Comparison of ENCODE assay signal across 8 cellular contexts in genomic region chr11:44286268-44286880, GRCh38. TPM values are rescaled to one million over a fixed set of nuclear protein-coding genes. Genes with fewer than 3 reads are reported as not detected.
A peak's percentile ranks its signal among the peaks of the same experiment; 100 is the strongest.
DNase-seq lines count a peak whose midpoint lies in the region; ATAC-seq, FAIRE-seq and TF ChIP-seq lines count a peak whose summit lies in the region.

No MANE protein-coding gene starts in this region.

- TF ChIP-seq RAD21 in HepG2 (CRISPR knock-in tag; IDR thresholded peaks at IDR 0.05): peak; percentile 80

- in situ Hi-C loops in HepG2 (cut with HindIII; ENCODE audit: extremely low pct_ligation_motif_present, low pct_unique_long_range_greater_than_20kb): loop anchor here (25.0 kb wide), 1 partner anchor 251 kb away; no protein-coding TSS in a partner anchor

- no peaks in the 10 kb centered on the region for H3K9me3 Mint-ChIP-seq in CD14-positive monocyte

- TF ChIP-seq CTCF in CD14-positive monocyte (IDR thresholded peaks at IDR 0.05): peak; percentile 98
- TF ChIP-seq CTCF in VCaP (conservative IDR thresholded peaks at IDR 0.05): peak; percentile 81
- TF ChIP-seq CTCF in bronchial epithelial cell (IDR thresholded peaks at IDR 0.05; ENCODE audit: insufficient read depth, low read length, severe bottlenecking): peak; percentile 98
- peak; percentile 93 for TF ChIP-seq CTCF in HepG2 (CRISPR knock-in tag; IDR thresholded peaks at IDR 0.05)

- H2AFZ ChIP-seq in HepG2 (ENCODE audit: low read length): no peak overlapping the region

- no peak overlapping the region for H3K27ac ChIP-seq in VCaP
- no peak overlapping the region for H3K27ac ChIP-seq in HepG2 (ENCODE audit: extremely low read length, insufficient read depth, low read length)

- 0 out of 2 replicates have a peak, but pooled peaks cover 7% of the 10 kb centered on the region for H3K9me3 ChIP-seq in HepG2 (ENCODE audit: low read length)

- H3K4me2 ChIP-seq in HepG2 (ENCODE audit: low read depth, low read length): peak overlapping the region; percentile 29; the same call in 1 of the 2 replicates

- no peaks in the 10 kb centered on the region for H3K79me2 ChIP-seq in HepG2 (ENCODE audit: insufficient read depth, low read length)

- 69% methylated on average over 8 of the region's 10 CpGs for WGBS in HepG2 (ENCODE audit: low lambda C conversion rate)

- BruUV-seq in HepG2 (replicated peaks; lab: Mats Ljungman, UMichigan): no TSS peak

- H3K36me3 ChIP-seq in bronchial epithelial cell (ENCODE audit: control insufficient read depth, insufficient read depth, low read length) (no peaks in the 10 kb centered on the region), HepG2 (replicated peaks in 1 of 2; ENCODE audit: control insufficient read depth in 1 of 2, insufficient read depth in 2 of 2, low read length in 2 of 2) (no peaks in the 10 kb centered on the region)

- H4K20me1 ChIP-seq in HepG2 (ENCODE audit: insufficient read depth, low read length): no peaks in the 10 kb centered on the region

- FAIRE-seq in bronchial epithelial cell (lab: Jason Lieb, UNC) (no peak), HepG2 (lab: Jason Lieb, UNC) (peak; percentile 84)

- H3K9ac ChIP-seq in HepG2 (ENCODE audit: insufficient read depth, low read depth, low read length): no peak overlapping the region

- DNase-seq in CD14-positive monocyte (ENCODE audit: low spot score) (no peak), NCI-H2029 treated with DMSO at 0.1 percent for 48 hours (lab: John Stamatoyannopoulos, UW) (peak; percentile 35), bronchial epithelial cell (ENCODE audit: low read depth) (peak; percentile 49), HepG2 (ENCODE audit: low spot score) (peak; percentile 35)
- DNase-seq in stimulated activated CD8-positive, alpha-beta memory T cell treated with anti-CD3 and anti-CD28 coated beads, Interleukin-15, amount 100 ng/mL, for 24 hours (ENCODE audit: low read depth): peak; percentile 41

- H3K4me1 Mint-ChIP-seq in CD14-positive monocyte: no peaks in the 10 kb centered on the region

- H3K27me3 Mint-ChIP-seq in CD14-positive monocyte (ENCODE audit: low read depth in 3 of 3): peaks cover 12 to 20% (median 17%) of the 10 kb centered on the region in 3 donors

- POLR2A ChIA-PET in HepG2 (lab: Yijun Ruan, JAX): no interaction called here

- TF ChIP-seq EP300 in HepG2 (IDR thresholded peaks at IDR 0.05; ENCODE audit: low read depth in 2 of 2, low read length in 2 of 2) (no peak), HepG2 (CRISPR knock-in tag; IDR thresholded peaks at IDR 0.05; ENCODE audit: borderline replicate concordance) (no peak)

- no peak overlapping the region for H3K4me3 Mint-ChIP-seq in CD14-positive monocyte

- H3K4me1 ChIP-seq in HepG2 (ENCODE audit: insufficient read depth, low read length): peaks cover 7% of the 10 kb centered on the region; the same call in 1 of the 2 replicates

- intact Hi-C loops in CD14-positive monocyte (cut with micrococcal nuclease): loop anchor here (2.0 to 10.0 kb wide), 3 partner anchors 252 to 628 kb away; no protein-coding TSS in a partner anchor
- intact Hi-C loops in HepG2 (cut with micrococcal nuclease; ENCODE audit: unreplicated experiment): loop anchor here (1.0 to 5.0 kb wide), 3 partner anchors 176 to 252 kb away; no protein-coding TSS in a partner anchor

- no peak for TF ChIP-seq POLR2A in HepG2 (IDR thresholded peaks at IDR 0.05; ENCODE audit: insufficient read depth in 1 of 2, low read depth in 2 of 2, low read length in 2 of 2)

- H3K36me3 Mint-ChIP-seq in CD14-positive monocyte: no peaks in the 10 kb centered on the region

- CTCF ChIA-PET in HepG2 (lab: Yijun Ruan, JAX; ENCODE audit: low intra/inter-chr PET ratio, low total read pairs): interaction anchor here (1.0 to 1.7 kb wide), 5 partner anchors 41 to 252 kb away, joined by 3 to 11 read pairs (median 3); no protein-coding TSS in a partner anchor

- no peak overlapping the region for H3K4me3 ChIP-seq in bronchial epithelial cell (ENCODE audit: low read depth, low read length)
- H3K4me3 ChIP-seq in HepG2 (replicated peaks in 1 of 3; ENCODE audit: insufficient read depth in 1 of 3, low read depth in 2 of 3, low read length in 3 of 3): no peak overlapping the region

- ATAC-seq in GM19463 (IDR thresholded peaks at IDR 0.05; ENCODE audit: unreplicated experiment) (peak; percentile 66), HepG2 (peak; percentile 84), GM18517 (IDR thresholded peaks at IDR 0.05; ENCODE audit: unreplicated experiment) (no peak)

- H3K27me3 ChIP-seq in bronchial epithelial cell (ENCODE audit: control insufficient read depth, insufficient read depth, low read length): no peaks in the 10 kb centered on the region
- peaks cover 2 to 4% of the 10 kb centered on the region in 2 experiments; a peak in 3 of 5 replicates for H3K27me3 ChIP-seq in HepG2 (ENCODE audit: control insufficient read depth in 1 of 2, insufficient read depth in 2 of 2, low read length in 2 of 2)

- no peak overlapping the region for H3K27ac Mint-ChIP-seq in CD14-positive monocyte

TF ChIP-seq in HepG2, 621 proteins besides CTCF, POLR2A, EP300 and RAD21 (continues in another document):
- TF ChIP-seq GATAD2A (CRISPR knock-in tag; IDR thresholded peaks at IDR 0.05): no peak
- TF ChIP-seq ZNF430 (CRISPR knock-in tag; IDR thresholded peaks at IDR 0.05): no peak
- no peak for TF ChIP-seq ZHX1 (CRISPR knock-in tag; IDR thresholded peaks at IDR 0.05; ENCODE audit: low read depth)
- TF ChIP-seq MATR3 (CRISPR knock-in tag; IDR thresholded peaks at IDR 0.05): no peak
- peak; percentile 16; the same call in 1 of the 2 replicates for TF ChIP-seq ZKSCAN1 (IDR thresholded peaks at IDR 0.05; ENCODE audit: low read length)
- TF ChIP-seq MLXIP (CRISPR knock-in tag; IDR thresholded peaks at IDR 0.05; ENCODE audit: borderline replicate concordance): no peak

RNA-seq across cellular contexts. Expression of gene ALX4, which starts 23.6 kb away (rescaled TPM):
- not detected for polyA plus RNA-seq in CD14-positive monocyte
- under 0.01 TPM in 1 of 2 replicates, not detected in the other for total RNA-seq in bronchial epithelial cell
- total RNA-seq in HepG2 (2016; rRNA removed; fragmentation: Illumina TruSeq; extraction: Trizol): not detected in 2 replicates
- not detected in 2 replicates for total RNA-seq in HepG2 (2016; cell fraction: cytosol; rRNA removed; fragmentation: Illumina TruSeq; extraction: Trizol; ENCODE audit: low read depth)
- total RNA-seq in HepG2 (2016; cell fraction: insoluble cytoplasmic fraction; rRNA removed; fragmentation: Illumina TruSeq; extraction: Trizol): not detected in 2 replicates
- not detected in 2 replicates for total RNA-seq in HepG2 (2016; cell fraction: membrane; rRNA removed; fragmentation: Illumina TruSeq; extraction: Trizol)
- not detected in 2 replicates for total RNA-seq in HepG2 (2016; cell fraction: nucleus; rRNA removed; fragmentation: Illumina TruSeq; extraction: Trizol)
- polyA plus RNA-seq in HepG2 (2011; rRNA removed): not detected in 2 replicates
- polyA plus RNA-seq in HepG2 (2011; cell fraction: cytosol; rRNA removed): not detected in 2 replicates
- not detected in 2 replicates for polyA plus RNA-seq in HepG2 (2011; cell fraction: nucleus; rRNA removed)
- 0.07 TPM in 1 of 2 replicates, not detected in the other for polyA plus RNA-seq in HepG2 (2012)
- polyA plus RNA-seq in HepG2 (2016; cell fraction: cytosol; fragmentation: Illumina TruSeq; extraction: Trizol; ENCODE audit: low read depth): not detected in 2 replicates
- polyA plus RNA-seq in HepG2 (2016; cell fraction: insoluble cytoplasmic fraction; fragmentation: Illumina TruSeq; extraction: Trizol; ENCODE audit: low read depth): not detected in 2 replicates
- not detected in 2 replicates for polyA plus RNA-seq in HepG2 (2016; cell fraction: membrane; fragmentation: Illumina TruSeq; extraction: Trizol; ENCODE audit: low read depth)
- not detected in 2 replicates for polyA plus RNA-seq in HepG2 (2016; cell fraction: nucleus; fragmentation: Illumina TruSeq; extraction: Trizol; ENCODE audit: insufficient read depth, low read depth)
- polyA minus RNA-seq in HepG2 (2011; rRNA and poly(A)+ RNA removed; ENCODE audit: low replicate concordance): not detected in 2 replicates
- not detected in 2 replicates for polyA minus RNA-seq in HepG2 (2011; cell fraction: cytosol; rRNA and poly(A)+ RNA removed)
- not detected in 2 replicates for polyA minus RNA-seq in HepG2 (2011; cell fraction: nucleus; rRNA and poly(A)+ RNA removed)
